8 cellular contexts compared by ENCODE assay signal in genomic region chr19:11597202-11598102, GRCh38.
DNase-seq lines count a peak whose midpoint lies in the region; ATAC-seq, FAIRE-seq and TF ChIP-seq lines count a peak whose summit lies in the region.

Gene ZNF627 (plus strand): TSS chr19:11597483. CDS start chr19:11597628, 145 bp downstream.

- peak; percentile 55 for FAIRE-seq in islet of Langerhans (lab: Jason Lieb, UNC)

- H3K36me3 Mint-ChIP-seq in central memory CD8-positive, alpha-beta T cell (ENCODE audit: insufficient read depth): peaks cover 9% of the 10 kb centered on the region

- peaks cover 19% of the 10 kb centered on the region for H3K4me1 Mint-ChIP-seq in central memory CD8-positive, alpha-beta T cell

- peak within 1 kb of the TSS; percentile 94 for H3K4me3 Mint-ChIP-seq in central memory CD8-positive, alpha-beta T cell

- peak; percentile 98 for ATAC-seq in GM18909 (IDR thresholded peaks at IDR 0.05; ENCODE audit: poor library complexity, unreplicated experiment)
- peak; percentile 98 for ATAC-seq in HG03175 (IDR thresholded peaks at IDR 0.05; ENCODE audit: unreplicated experiment)
- peak; percentile 100 for ATAC-seq in central memory CD8-positive, alpha-beta T cell (replicated peaks; ENCODE audit: extremely low read depth, poor library complexity, severe bottlenecking)

- peak within 1 kb of the TSS; percentile 98 for H3K4me3 ChIP-seq in AG09309 (ENCODE audit: control insufficient read depth, low read depth, low read length)

- DNase-seq in AG09309 (ENCODE audit: low read depth) (peak; percentile 92), NCI-H226 (peak; percentile 95)
- DNase-seq in activated CD4-positive, CD25-positive, alpha-beta regulatory T cell (lab: John Stamatoyannopoulos, UW): peak; percentile 90 to 92 (median 90)
- DNase-seq in central memory CD8-positive, alpha-beta T cell (ENCODE audit: low spot score in 2 of 2): peak; percentile 91 to 98
- DNase-seq in stimulated activated CD4-positive, alpha-beta T cell treated with anti-CD3 and anti-CD28 coated beads, Interleukin-12 subunit alpha, Interleukin-12 subunit beta, amount 100 ng/mL, for 4 hours: peak; percentile 95

- TF ChIP-seq CTCF in AG09309 (IDR thresholded peaks at IDR 0.05; ENCODE audit: control insufficient read depth, insufficient read depth, low read depth, low read length, missing control alignments): peak; percentile 7

- H3K27ac Mint-ChIP-seq in central memory CD8-positive, alpha-beta T cell (ENCODE audit: low read depth): peak within 1 kb of the TSS; percentile 90

- no peaks in the 10 kb centered on the region for H3K27me3 Mint-ChIP-seq in central memory CD8-positive, alpha-beta T cell

- H3K9me3 Mint-ChIP-seq in central memory CD8-positive, alpha-beta T cell: no peaks in the 10 kb centered on the region

Comparison
In these comparisons a context has a peak if more than half of its experiments do, and no peak if none do; other contexts are left out.
1. Peak in every context shown above with its lines: DNase-seq, ATAC-seq and H3K4me3 ChIP-seq.